In the genomic region with DNA sequence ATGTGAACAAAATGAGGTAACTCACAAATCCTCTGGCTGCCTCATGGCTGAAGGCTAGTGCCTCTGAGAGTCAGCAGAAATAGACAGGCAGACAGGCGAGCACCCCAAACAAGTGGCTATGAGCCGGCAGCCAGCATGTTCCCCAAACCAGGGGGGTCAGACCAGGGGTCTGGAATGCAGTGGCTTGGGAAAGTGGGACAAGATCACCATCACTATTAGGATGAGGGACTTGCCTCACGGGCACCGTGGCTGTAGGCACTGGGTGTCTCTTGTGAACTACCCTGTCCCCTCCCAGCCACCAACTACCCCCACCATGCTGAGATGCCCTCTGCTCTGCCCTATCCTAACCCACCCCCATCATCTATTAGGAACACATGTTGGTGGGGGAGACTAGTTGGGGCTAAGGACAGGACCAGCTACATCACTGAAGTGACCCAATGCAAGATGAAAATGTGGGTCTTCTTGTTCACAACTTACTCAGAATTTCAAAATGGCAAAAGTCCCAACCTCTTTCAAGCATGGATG, we compare ENCODE assay signal across 15 cellular contexts. TPM values are rescaled to one million over a fixed set of nuclear protein-coding genes. Genes with fewer than 3 reads are reported as not detected.
DNase-seq lines count a peak whose midpoint lies in the region; ATAC-seq and TF ChIP-seq lines count a peak whose summit lies in the region.
"Had no signal": no experiment of that assay in that cellular context is flagged by ENCODE, and none has a peak within 500 bp of the region (broad histone marks: within the 10 kb centered on the region; RNA-seq: fewer than 3 reads in every experiment).

No MANE protein-coding gene starts in this region.

- no peak overlapping the region for H3K4me3 ChIP-seq in dorsolateral prefrontal cortex
- H3K4me3 ChIP-seq: GM23248 had no signal

- no peaks in the 10 kb centered on the region for H3K27me3 Mint-ChIP-seq in osteocyte (ENCODE audit: unreplicated experiment)

- H3K4me1 Mint-ChIP-seq in osteocyte (ENCODE audit: unreplicated experiment): no peaks in the 10 kb centered on the region
- H3K4me1 Mint-ChIP-seq: CD14-positive monocyte had no signal

- ATAC-seq in HG03457 (IDR thresholded peaks at IDR 0.05; ENCODE audit: unreplicated experiment) (no peak), HG02885 (IDR thresholded peaks at IDR 0.05; ENCODE audit: poor library complexity, unreplicated experiment) (no peak)
- ATAC-seq in activated CD4-positive, CD25-positive, alpha-beta regulatory T cell treated with anti-CD3 and anti-CD28 coated beads, Interleukin-2, amount 50 U/mL, for 24 hours: no peak
- ATAC-seq: CD8-positive, alpha-beta T cell had no signal

- no peaks in the 10 kb centered on the region for H3K36me3 Mint-ChIP-seq in osteocyte (ENCODE audit: unreplicated experiment)
- H3K36me3 Mint-ChIP-seq: CD14-positive monocyte; CD8-positive, alpha-beta T cell had no signal

- intact Hi-C loops in dorsolateral prefrontal cortex (cut with DNase I): no loop called here

- no peaks in the 10 kb centered on the region for H3K9me3 Mint-ChIP-seq in osteocyte (ENCODE audit: unreplicated experiment)
- H3K9me3 Mint-ChIP-seq: CD8-positive, alpha-beta T cell had no signal

- TF ChIP-seq CTCF in osteocyte (IDR thresholded peaks at IDR 0.05) (no peak), dorsolateral prefrontal cortex (IDR thresholded peaks at IDR 0.05 in 54 of 56, conservative IDR thresholded peaks at IDR 0.05 in 2 of 56; ENCODE audit: low read depth in 1 of 56, partially characterized antibody in 56 of 56) (no peak)

- H3K27ac Mint-ChIP-seq in osteocyte (ENCODE audit: unreplicated experiment): no peak overlapping the region
- H3K27ac Mint-ChIP-seq: CD14-positive monocyte; CD8-positive, alpha-beta T cell had no signal

- H3K27ac ChIP-seq in dorsolateral prefrontal cortex: no peak overlapping the region
- H3K27ac ChIP-seq: 22Rv1, GM23248 had no signal

- H3K4me3 Mint-ChIP-seq in osteocyte (ENCODE audit: unreplicated experiment): no peak overlapping the region
- H3K4me3 Mint-ChIP-seq: CD14-positive monocyte; CD8-positive, alpha-beta T cell had no signal

- peaks cover 0 to 12% (median 0%) of the 10 kb centered on the region in 45 donors for H3K27me3 ChIP-seq in dorsolateral prefrontal cortex

- peak; percentile 38 for DNase-seq in activated CD8-positive, alpha-beta memory T cell treated with anti-CD3 and anti-CD28 coated beads for 24 hours
- DNase-seq in activated CD8-positive, alpha-beta memory T cell treated with anti-CD3 and anti-CD28 coated beads, Interleukin-2, amount 50 U/mL, for 4 hours: no peak
- peak; percentile 32 for DNase-seq in ecto neural progenitor cell (ENCODE audit: low spot score)
- DNase-seq in osteocyte (ENCODE audit: extremely low spot score, unreplicated experiment): peak; percentile 82
- no peak for DNase-seq in dorsolateral prefrontal cortex
- DNase-seq: Caco-2, DND-41, GDM1, GM23248 had no signal

RNA-seq across cellular contexts. Expression of a gene that starts 51.2 kb away (rescaled TPM):
- total RNA-seq in osteocyte: 13.1 and 16.1 TPM in 2 replicates
- total RNA-seq in dorsolateral prefrontal cortex: 10 to 100 TPM in 118 of 120 experiments, 1 to 10 TPM in 2; 8.8 to 38.7 (median 18.3) TPM

Comparison
In these comparisons a context has a peak if more than half of its experiments do, and no peak if none do; other contexts are left out.
1. DNase-seq: peak in activated CD8-positive, alpha-beta memory T cell treated with anti-CD3 and anti-CD28 coated beads for 24 hours (single experiment), ecto neural progenitor cell (single experiment) and osteocyte (single experiment); none in activated CD8-positive, alpha-beta memory T cell treated with anti-CD3 and anti-CD28 coated beads, Interleukin-2, amount 50 U/mL, for 4 hours (single experiment) and dorsolateral prefrontal cortex (0 of 10).